2 cellular contexts compared by ENCODE assay signal in the genomic region with DNA sequence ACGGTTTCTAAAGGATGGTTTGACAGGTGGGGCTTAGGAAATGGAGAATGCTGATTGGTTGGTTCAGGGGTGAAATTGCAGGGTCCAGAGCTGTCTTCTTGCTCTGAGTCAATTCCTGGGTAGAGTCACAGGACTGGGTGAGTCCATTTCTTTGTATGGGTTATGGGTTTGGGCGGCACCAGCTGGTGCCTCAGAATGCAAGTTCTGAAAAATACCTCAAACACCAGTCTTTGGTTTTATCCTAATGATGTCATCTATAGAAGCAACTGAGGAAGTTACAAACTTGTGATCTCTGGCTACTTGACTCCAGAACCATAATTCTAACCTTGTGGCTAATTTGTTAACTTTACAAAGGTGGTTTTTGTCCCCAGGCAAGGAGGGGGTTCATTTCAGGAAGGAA.
TF ChIP-seq lines count a peak whose summit lies in the region.

No MANE protein-coding gene starts in this region.

TF ChIP-seq in K562, 482 proteins besides CTCF, POLR2A, EP300 and RAD21:
- TF ChIP-seq ATF7 (IDR thresholded peaks at IDR 0.05): peak; percentile 23; the same call in 1 of the 2 replicates
- TF ChIP-seq, protein P1, sequence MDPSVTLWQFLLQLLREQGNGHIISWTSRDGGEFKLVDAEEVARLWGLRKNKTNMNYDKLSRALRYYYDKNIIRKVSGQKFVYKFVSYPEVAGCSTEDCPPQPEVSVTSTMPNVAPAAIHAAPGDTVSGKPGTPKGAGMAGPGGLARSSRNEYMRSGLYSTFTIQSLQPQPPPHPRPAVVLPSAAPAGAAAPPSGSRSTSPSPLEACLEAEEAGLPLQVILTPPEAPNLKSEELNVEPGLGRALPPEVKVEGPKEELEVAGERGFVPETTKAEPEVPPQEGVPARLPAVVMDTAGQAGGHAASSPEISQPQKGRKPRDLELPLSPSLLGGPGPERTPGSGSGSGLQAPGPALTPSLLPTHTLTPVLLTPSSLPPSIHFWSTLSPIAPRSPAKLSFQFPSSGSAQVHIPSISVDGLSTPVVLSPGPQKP (CRISPR knock-in tag; IDR thresholded peaks at IDR 0.05): no peak

TF ChIP-seq in SK-N-SH treated with all-trans-retinoic acid at 6 μM for 48 hours, 23 proteins besides CTCF, POLR2A, EP300 and RAD21:
- no peak for TF ChIP-seq TOX (CRISPR knock-in tag; IDR thresholded peaks at IDR 0.05; ENCODE audit: borderline replicate concordance)
- TF ChIP-seq TCF4 (CRISPR knock-in tag; IDR thresholded peaks at IDR 0.05; ENCODE audit: borderline replicate concordance): no peak
